ENCODE assay signal across 24 cellular contexts in genomic region chr5:128513816-128514215, GRCh38. TPM values are rescaled to one million over a fixed set of nuclear protein-coding genes. Genes with fewer than 3 reads are reported as not detected.
"Had no signal": no experiment of that assay in that cellular context is flagged by ENCODE, and none has a peak within 500 bp of the region (broad histone marks: within the 10 kb centered on the region; RNA-seq: fewer than 3 reads in every experiment).

No MANE protein-coding gene starts in this region.

- H3K27ac ChIP-seq: parathyroid adenoma, right lobe of liver, stomach, suprapubic skin, tibial nerve had no signal

- H3K27ac Mint-ChIP-seq: activated naive CD8-positive, alpha-beta T cell; activated T-helper 2 cell treated with anti-CD3 and anti-CD28 coated beads, Interferon-gamma antibody, Interleukin-2, Interleukin-4, amounts not matched to agents 10 μg/mL and 5 μg/mL and 100 μg/mL, durations not matched to agents 14 hours and 24 hours and 36 hours; memory B cell; nephron; stimulated activated effector memory CD8-positive, alpha-beta T cell treated with anti-CD3 and anti-CD28 coated beads, Interleukin-12 subunit alpha, Interleukin-12 subunit beta, amount 100 ng/mL, for 72 hours; T-cell; WTC11 had no signal

- H3K9me3 Mint-ChIP-seq: activated T-cell treated with anti-CD3 and anti-CD28 coated beads, Interleukin-2, amount 50 U/mL, for 4 hours; activated T-helper 2 cell treated with anti-CD3 and anti-CD28 coated beads, Interferon-gamma antibody, Interleukin-2, Interleukin-4, amounts not matched to agents 10 μg/mL and 5 μg/mL and 100 μg/mL, durations not matched to agents 14 hours and 24 hours and 36 hours; WTC11 had no signal

- H3K36me3 ChIP-seq: right lobe of liver, stomach, suprapubic skin, tibial nerve had no signal

- H3K27me3 ChIP-seq: right lobe of liver, stomach, suprapubic skin, tibial nerve had no signal

- H3K9me3 ChIP-seq: right lobe of liver, stomach, suprapubic skin, tibial nerve had no signal

- ATAC-seq: activated T-cell treated with anti-CD3 and anti-CD28 coated beads, Interleukin-2, amount 50 U/mL, for 4 hours; right lobe of liver; stimulated activated effector memory CD8-positive, alpha-beta T cell treated with anti-CD3 and anti-CD28 coated beads, Interleukin-12 subunit alpha, Interleukin-12 subunit beta, amount 100 ng/mL, for 72 hours; T-cell; WTC11 had no signal

- H3K4me1 Mint-ChIP-seq: memory B cell; stimulated activated effector memory CD8-positive, alpha-beta T cell treated with anti-CD3 and anti-CD28 coated beads, Interleukin-12 subunit alpha, Interleukin-12 subunit beta, amount 100 ng/mL, for 72 hours; T-cell; WTC11 had no signal

- DNase-seq: activated CD4-positive, alpha-beta T cell treated with anti-CD3 and anti-CD28 coated beads, Interleukin-2, amount 50 U/mL, for 48 hours; activated CD8-positive, alpha-beta memory T cell treated with anti-CD3 and anti-CD28 coated beads, Interleukin-2, amount 50 U/mL, for 48 hours; activated naive CD4-positive, alpha-beta T cell; activated T-cell treated with anti-CD3 and anti-CD28 coated beads, Interleukin-2, amount 50 U/mL, for 4 hours; amniotic stem cell; dermis blood vessel endothelial cell; effector CD8-positive, alpha-beta T cell; glutamatergic neuron; hippocampal formation; right lobe of liver; small intestine; stimulated activated CD4-positive, alpha-beta T cell treated with anti-CD3 and anti-CD28 coated beads, Interleukin-2, amount 100 ng/mL, for 24 hours; stomach; T-cell had no signal

- H3K27me3 Mint-ChIP-seq: memory B cell had no signal

- H3K9ac ChIP-seq: parathyroid adenoma had no signal

- H3K36me3 Mint-ChIP-seq: activated naive CD8-positive, alpha-beta T cell; memory B cell; stimulated activated effector memory CD8-positive, alpha-beta T cell treated with anti-CD3 and anti-CD28 coated beads, Interleukin-12 subunit alpha, Interleukin-12 subunit beta, amount 100 ng/mL, for 72 hours; T-cell had no signal

- H3K4me3 ChIP-seq: right lobe of liver, stomach, suprapubic skin, tibial nerve had no signal

- H3K4me3 Mint-ChIP-seq: activated naive CD8-positive, alpha-beta T cell; activated T-cell treated with anti-CD3 and anti-CD28 coated beads, Interleukin-2, amount 50 U/mL, for 4 hours; memory B cell; nephron; stimulated activated effector memory CD8-positive, alpha-beta T cell treated with anti-CD3 and anti-CD28 coated beads, Interleukin-12 subunit alpha, Interleukin-12 subunit beta, amount 100 ng/mL, for 72 hours; T-cell; WTC11 had no signal

- H3K4me1 ChIP-seq: parathyroid adenoma, right lobe of liver, stomach, suprapubic skin, tibial nerve had no signal

RNA-seq across cellular contexts. Expression of gene FBN2, which starts 24.2 kb away (rescaled TPM):
- total RNA-seq: activated CD8-positive, alpha-beta memory T cell treated with anti-CD3 and anti-CD28 coated beads for 36 hours; activated T-helper 2 cell treated with anti-CD3 and anti-CD28 coated beads, Interferon-gamma antibody, Interleukin-2, Interleukin-4, amounts not matched to agents 10 μg/mL and 5 μg/mL and 100 μg/mL, durations not matched to agents 14 hours and 24 hours and 36 hours had no signal
